9 cellular contexts compared by ENCODE assay signal in genomic region chr15:101296418-101297405, GRCh38. TPM values are rescaled to one million over a fixed set of nuclear protein-coding genes. Genes with fewer than 3 reads are reported as not detected.
DNase-seq lines count a peak whose midpoint lies in the region; ATAC-seq and TF ChIP-seq lines count a peak whose summit lies in the region.
"Had no signal": no experiment of that assay in that cellular context is flagged by ENCODE, and none has a peak within 500 bp of the region (broad histone marks: within the 10 kb centered on the region; RNA-seq: fewer than 3 reads in every experiment).

No MANE protein-coding gene starts in this region.

- peak overlapping the region; percentile 97 for H3K4me3 Mint-ChIP-seq in activated T-cell treated with anti-CD3 and anti-CD28 coated beads, Interleukin-2, amount 50 U/mL, for 4 hours
- peak overlapping the region; percentile 94 to 98 (median 96) for H3K4me3 Mint-ChIP-seq in T-cell
- H3K4me3 Mint-ChIP-seq in stimulated activated effector memory CD8-positive, alpha-beta T cell treated with anti-CD3 and anti-CD28 coated beads, Interleukin-12 subunit alpha, Interleukin-12 subunit beta, amount 100 ng/mL, for 72 hours: peak overlapping the region; percentile 96

- no peak overlapping the region for H3K27ac Mint-ChIP-seq in T-cell
- peak overlapping the region; percentile 96 for H3K27ac Mint-ChIP-seq in stimulated activated effector memory CD8-positive, alpha-beta T cell treated with anti-CD3 and anti-CD28 coated beads, Interleukin-12 subunit alpha, Interleukin-12 subunit beta, amount 100 ng/mL, for 72 hours

- ATAC-seq in activated T-cell treated with anti-CD3 and anti-CD28 coated beads, Interleukin-2, amount 50 U/mL, for 4 hours: no peak
- no peak for ATAC-seq in T-cell (replicated peaks in 1 of 4)
- ATAC-seq in stimulated activated effector memory CD8-positive, alpha-beta T cell treated with anti-CD3 and anti-CD28 coated beads, Interleukin-12 subunit alpha, Interleukin-12 subunit beta, amount 100 ng/mL, for 72 hours: no peak

- TF ChIP-seq CTCF in fibroblast of the aortic adventitia (IDR thresholded peaks at IDR 0.05; ENCODE audit: insufficient read depth, low read length): no peak

- H3K36me3 Mint-ChIP-seq in activated T-cell treated with anti-CD3 and anti-CD28 coated beads, Interleukin-2, amount 50 U/mL, for 4 hours (ENCODE audit: insufficient read depth): peaks cover 20% of the 10 kb centered on the region
- peaks cover 5% of the 10 kb centered on the region for H3K36me3 Mint-ChIP-seq in T-cell
- H3K36me3 Mint-ChIP-seq in stimulated activated effector memory CD8-positive, alpha-beta T cell treated with anti-CD3 and anti-CD28 coated beads, Interleukin-12 subunit alpha, Interleukin-12 subunit beta, amount 100 ng/mL, for 72 hours: peaks cover 39% of the 10 kb centered on the region

- CTCF ChIA-PET in T-cell (lab: Charles Lee): interaction anchor here (0.7 to 5.3 kb wide), 6 partner anchors 8 to 350 kb away, joined by 4 to 27 read pairs (median 8); no protein-coding TSS in a partner anchor

- no peaks in the 10 kb centered on the region for H3K9me3 Mint-ChIP-seq in activated T-cell treated with anti-CD3 and anti-CD28 coated beads, Interleukin-2, amount 50 U/mL, for 4 hours
- no peaks in the 10 kb centered on the region for H3K9me3 Mint-ChIP-seq in T-cell
- no peaks in the 10 kb centered on the region for H3K9me3 Mint-ChIP-seq in stimulated activated effector memory CD8-positive, alpha-beta T cell treated with anti-CD3 and anti-CD28 coated beads, Interleukin-12 subunit alpha, Interleukin-12 subunit beta, amount 100 ng/mL, for 72 hours

- POLR2A ChIA-PET in T-cell (lab: Charles Lee): interaction anchor here in 1 of 2 donors (0.7 kb wide), 1 partner anchor 345 kb away, joined by 4 read pairs; no protein-coding TSS in a partner anchor

- no peaks in the 10 kb centered on the region for H3K27me3 Mint-ChIP-seq in activated T-cell treated with anti-CD3 and anti-CD28 coated beads, Interleukin-2, amount 50 U/mL, for 4 hours (ENCODE audit: low read depth)
- no peaks in the 10 kb centered on the region for H3K27me3 Mint-ChIP-seq in T-cell

- no peak for DNase-seq in activated T-cell treated with anti-CD3 and anti-CD28 coated beads, Interleukin-2, amount 50 U/mL, for 4 hours
- DNase-seq in activated T-cell treated with anti-CD3 and anti-CD28 coated beads, Interleukin-2, amount 50 U/mL, for 1 hour: no peak
- DNase-seq in T-cell (no peak), fibroblast of the aortic adventitia (ENCODE audit: low read depth) (no peak), germinal center (ENCODE audit: low spot score) (no peak)
- DNase-seq in stimulated activated effector memory CD8-positive, alpha-beta T cell treated with anti-CD3 and anti-CD28 coated beads, Interleukin-12 subunit alpha, Interleukin-12 subunit beta, amount 100 ng/mL, for 72 hours (ENCODE audit: low spot score in 2 of 2): no peak
- no peak for DNase-seq in activated CD8-positive, alpha-beta memory T cell treated with anti-CD3 and anti-CD28 coated beads, Interleukin-2, amount 50 U/mL, for 48 hours
- no peak for DNase-seq in activated effector memory CD4-positive, alpha-beta T cell treated with Interleukin-2 at 50 U/mL for 16 hours
- DNase-seq: NCI-H526 treated with DMSO at 0.1 percent for 48 hours had no signal

- H3K4me3 ChIP-seq in fibroblast of the aortic adventitia (ENCODE audit: low read depth, low read length): peak overlapping the region; percentile 96

- peaks cover 23% of the 10 kb centered on the region for H3K4me1 Mint-ChIP-seq in activated T-cell treated with anti-CD3 and anti-CD28 coated beads, Interleukin-2, amount 50 U/mL, for 4 hours (ENCODE audit: low read depth)
- H3K4me1 Mint-ChIP-seq in T-cell: peaks cover 36 to 39% (median 37%) of the 10 kb centered on the region in 3 donors
- peaks cover 24% of the 10 kb centered on the region for H3K4me1 Mint-ChIP-seq in stimulated activated effector memory CD8-positive, alpha-beta T cell treated with anti-CD3 and anti-CD28 coated beads, Interleukin-12 subunit alpha, Interleukin-12 subunit beta, amount 100 ng/mL, for 72 hours

RNA-seq across cellular contexts. Expression of gene SNRPA1, which starts 1.7 kb away (rescaled TPM):
- total RNA-seq in activated T-cell treated with anti-CD3 and anti-CD28 coated beads, Interleukin-2, amount 50 U/mL, for 4 hours: 100 to 1,000 TPM; 229 to 264 (median 233) TPM
- total RNA-seq in T-cell: 100 to 1,000 TPM in 2 of 5 donors, 10 to 100 TPM in 3; 77.0 to 199 (median 97.0) TPM
- 17.5 and 26.2 TPM in 2 replicates for total RNA-seq in fibroblast of the aortic adventitia (ENCODE audit: low replicate concordance)

RNA-seq across cellular contexts. Expression of gene SELENOS, which starts 19.4 kb away (rescaled TPM):
- 10 to 100 TPM; 51.8 to 68.1 (median 55.2) TPM for total RNA-seq in activated T-cell treated with anti-CD3 and anti-CD28 coated beads, Interleukin-2, amount 50 U/mL, for 4 hours
- 10 to 100 TPM; 31.3 to 39.9 (median 38.4) TPM for total RNA-seq in T-cell
- total RNA-seq in fibroblast of the aortic adventitia (ENCODE audit: low replicate concordance): 52.7 and 65.3 TPM in 2 replicates

RNA-seq across cellular contexts. Expression of gene CHSY1, which starts 44.9 kb away (rescaled TPM):
- total RNA-seq in activated T-cell treated with anti-CD3 and anti-CD28 coated beads, Interleukin-2, amount 50 U/mL, for 4 hours: 10 to 100 TPM; 79.7 to 94.4 (median 88.0) TPM
- total RNA-seq in T-cell (10 to 100 TPM; 10.8 to 17.7 (median 14.8) TPM), fibroblast of the aortic adventitia (ENCODE audit: low replicate concordance) (34.4 and 40.9 TPM in 2 replicates)
